Comparison of ENCODE assay signal across 14 cellular contexts in the genomic region with DNA sequence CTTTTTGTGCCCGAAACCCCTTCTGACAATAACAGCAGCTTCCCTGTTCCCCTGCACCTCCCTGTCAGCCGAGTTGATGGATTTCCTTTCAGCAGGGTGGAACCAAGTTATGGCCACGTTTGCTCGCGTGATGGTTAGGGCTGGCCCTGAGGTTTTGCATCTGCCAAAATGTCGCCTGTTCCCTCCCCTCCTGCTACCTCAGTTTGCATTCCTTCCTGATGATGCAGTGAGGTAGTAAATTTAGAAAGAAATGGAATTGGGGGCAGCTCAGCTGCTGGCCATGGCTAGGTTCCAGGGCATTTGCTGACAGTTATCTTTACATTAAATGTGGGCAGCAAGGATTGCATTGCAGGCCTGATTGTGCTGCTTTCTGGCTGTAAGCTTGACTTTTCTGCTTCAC. TPM values are rescaled to one million over a fixed set of nuclear protein-coding genes. Genes with fewer than 3 reads are reported as not detected.
DNase-seq lines count a peak whose midpoint lies in the region; ATAC-seq, FAIRE-seq and TF ChIP-seq lines count a peak whose summit lies in the region.
"Had no signal": no experiment of that assay in that cellular context is flagged by ENCODE, and none has a peak within 500 bp of the region (broad histone marks: within the 10 kb centered on the region; RNA-seq: fewer than 3 reads in every experiment).

No MANE protein-coding gene starts in this region.

- H4K20me1 ChIP-seq in BLaER1 = peaks cover 100% of the 10 kb centered on the region
- no peaks in the 10 kb centered on the region for H4K20me1 ChIP-seq in fibroblast of lung (ENCODE audit: control insufficient read depth, extremely low read depth, insufficient read depth, low read length)

- H3K9me3 ChIP-seq in BLaER1 (no peaks in the 10 kb centered on the region), fibroblast of lung (ENCODE audit: control insufficient read depth, insufficient read depth, low read depth, low read length) (no peaks in the 10 kb centered on the region), pancreas (no peaks in the 10 kb centered on the region)

- TF ChIP-seq CTCF in fibroblast of lung (conservative IDR thresholded peaks at IDR 0.05 in 1 of 2, IDR thresholded peaks at IDR 0.05 in 1 of 2; ENCODE audit: low read depth in 1 of 2, low read length in 2 of 2) (no peak), pancreas (IDR thresholded peaks at IDR 0.05) (no peak), GM13976 (IDR thresholded peaks at IDR 0.05; ENCODE audit: borderline replicate concordance, control extremely low read depth, extremely low read depth, insufficient read depth, missing control alignments) (no peak)

- H3K4me2 ChIP-seq in BLaER1 (peak overlapping the region; percentile 58; the same call in 1 of the 2 replicates), fibroblast of lung (ENCODE audit: extremely low read depth, insufficient read depth, low read length) (peak overlapping the region; percentile 75)
- H3K4me2 ChIP-seq: neural progenitor cell had no signal

- in situ Hi-C loops in GM13976 (cut with MboI; ENCODE audit: low sequenced_read_pairs, unreplicated experiment) = no loop called here

- H3K27ac ChIP-seq in BLaER1 (no peak overlapping the region), fibroblast of lung (ENCODE audit: insufficient read depth, low read length) (peak overlapping the region; percentile 81), pancreas (peak overlapping the region in 3 of 4 donors; percentile 16 to 44 (median 18))
- H3K27ac ChIP-seq: neural progenitor cell had no signal

- FAIRE-seq in RCC 7860 (lab: Jason Lieb, UNC) = no peak
- FAIRE-seq in pancreas (lab: Jason Lieb, UNC) = no peak
- FAIRE-seq: GM12878 had no signal

- intact Hi-C loops in pancreas (cut with DNase I) = no loop called here

- no peak overlapping the region for H3K9ac ChIP-seq in BLaER1
- H3K9ac ChIP-seq in fibroblast of lung (ENCODE audit: insufficient read depth, low read length) = peak overlapping the region; percentile 23
- H3K9ac ChIP-seq: neural progenitor cell had no signal

- no peak overlapping the region for H2AFZ ChIP-seq in fibroblast of lung (ENCODE audit: low read length)
- H2AFZ ChIP-seq: neural progenitor cell had no signal

- peaks cover 81% of the 10 kb centered on the region for H3K36me3 ChIP-seq in BLaER1
- peaks cover 9% of the 10 kb centered on the region for H3K36me3 ChIP-seq in fibroblast of lung (ENCODE audit: control insufficient read depth, insufficient read depth, low read length)
- no peaks in the 10 kb centered on the region for H3K36me3 ChIP-seq in pancreas
- H3K36me3 ChIP-seq: neural progenitor cell had no signal

- DNase-seq in RCC 7860 (ENCODE audit: low spot score) (peak; percentile 10), fibroblast of lung (ENCODE audit: low read depth in 2 of 2) (peak; percentile 49 to 61), pancreas (no peak), GM13976 (ENCODE audit: low spot score) (no peak), NCI-H2081 (lab: John Stamatoyannopoulos, UW) (no peak)
- DNase-seq: activated CD4-positive, alpha-beta memory T cell treated with anti-CD3 and anti-CD28 coated beads, Interleukin-2, amount 10 ng/mL, durations not matched to agents 7 days and 5 days; anterior cingulate cortex; hypothalamus; NCI-H1694 had no signal

- peaks cover 91% of the 10 kb centered on the region for H3K79me2 ChIP-seq in fibroblast of lung (ENCODE audit: control insufficient read depth, insufficient read depth, low read length)

- H3K4me1 ChIP-seq in BLaER1 (peaks cover 74% of the 10 kb centered on the region), fibroblast of lung (ENCODE audit: control insufficient read depth, extremely low read depth, insufficient read depth, low read length) (peaks cover 29% of the 10 kb centered on the region), pancreas (peaks cover 13 to 34% (median 29%) of the 10 kb centered on the region in 3 donors)

- H3K4me3 ChIP-seq in BLaER1 = no peak overlapping the region
- peak overlapping the region in 1 of 4 experiments; percentile 3 for H3K4me3 ChIP-seq in fibroblast of lung (replicated peaks in 1 of 4; ENCODE audit: control extremely low read depth in 1 of 4, insufficient read depth in 1 of 4, low read depth in 3 of 4, low read length in 4 of 4)
- no peak overlapping the region for H3K4me3 ChIP-seq in pancreas
- H3K4me3 ChIP-seq: GM12878, neural progenitor cell had no signal

- H3K27me3 ChIP-seq in BLaER1 = no peaks in the 10 kb centered on the region
- no peaks in the 10 kb centered on the region for H3K27me3 ChIP-seq in fibroblast of lung (ENCODE audit: control insufficient read depth, insufficient read depth, low read length)
- H3K27me3 ChIP-seq in pancreas = no peaks in the 10 kb centered on the region
- H3K27me3 ChIP-seq: neural progenitor cell had no signal

- ATAC-seq in pancreas (no peak), GM21367 (IDR thresholded peaks at IDR 0.05; ENCODE audit: unreplicated experiment) (no peak), GM19397 (IDR thresholded peaks at IDR 0.05; ENCODE audit: unreplicated experiment) (no peak)
- ATAC-seq: GM12878 had no signal

- WGBS in pancreas, 2 donors = 65 to 70% methylated on average over 6 of the region's 6 CpGs

RNA-seq across cellular contexts. Expression of a gene that starts 13.2 kb away (rescaled TPM):
- 20.0 and 33.9 TPM in 2 replicates for total RNA-seq in fibroblast of lung
- polyA plus RNA-seq in fibroblast of lung = 16.0 and 16.8 TPM in 2 replicates
- 19.7 and 20.4 TPM in 2 replicates for polyA plus RNA-seq in fibroblast of lung (2012)
- 148 and 253 TPM in 2 replicates for polyA minus RNA-seq in fibroblast of lung (ENCODE audit: low replicate concordance)
- 10 to 100 TPM; 13.9 to 27.9 (median 17.6) TPM for total RNA-seq in pancreas
- polyA plus RNA-seq in pancreas = 10 to 100 TPM in 1 of 2 donors, 1 to 10 TPM in 1; 5.8 to 11.6 TPM

Comparison
In these comparisons a context has a peak if more than half of its experiments do, and no peak if none do; other contexts are left out.
1. DNase-seq: peak in RCC 7860 (single experiment) and fibroblast of lung (2 of 2); none in pancreas (0 of 6), GM13976 (single experiment) and NCI-H2081 (0 of 2).